In genomic region chr4:77959566-77960338, GRCh38 we compare ENCODE assay signal across 8 cellular contexts.
DNase-seq lines count a peak whose midpoint lies in the region; ATAC-seq and TF ChIP-seq lines count a peak whose summit lies in the region.

No MANE protein-coding gene starts in this region.

- ATAC-seq in HG02759 (IDR thresholded peaks at IDR 0.05; ENCODE audit: unreplicated experiment) (peak; percentile 43), left colon (peak; percentile 50), aorta (ENCODE audit: low FRiP score) (peak; percentile 56), GM18861 (IDR thresholded peaks at IDR 0.05; ENCODE audit: unreplicated experiment) (no peak)
- ATAC-seq in activated CD4-positive, CD25-positive, alpha-beta regulatory T cell treated with anti-CD3 and anti-CD28 coated beads, Interleukin-2, amount 50 U/mL, for 24 hours, result no peak

- DNase-seq in COR-L47 (lab: John Stamatoyannopoulos, UW) (peak; percentile 78), NCI-H460 (ENCODE audit: extremely low read depth, low read depth) (peak; percentile 42), brain microvascular endothelial cell (peak; percentile 9), left colon (no peak), aorta (no peak)

- H3K27ac ChIP-seq in brain microvascular endothelial cell, result no peak overlapping the region
- H3K27ac ChIP-seq in aorta (ENCODE audit: low read depth in 1 of 2, low read length in 2 of 2), result no peak overlapping the region

- H3K27me3 ChIP-seq in brain microvascular endothelial cell (replicated peaks) (no peaks in the 10 kb centered on the region), aorta (ENCODE audit: control insufficient read depth in 1 of 2, insufficient read depth in 2 of 2, low read length in 1 of 2) (no peaks in the 10 kb centered on the region)

- peak; percentile 40 for TF ChIP-seq CTCF in brain microvascular endothelial cell (IDR thresholded peaks at IDR 0.05; ENCODE audit: low read depth, low read length, missing control alignments)

- in situ Hi-C loops in brain microvascular endothelial cell (cut with HindIII; ENCODE audit: low pct_ligation_motif_present, low sequenced_read_pairs), result no loop called here

- H3K4me3 ChIP-seq in brain microvascular endothelial cell (ENCODE audit: low read depth, low read length) (no peak overlapping the region), aorta (ENCODE audit: low read length in 2 of 2) (peak overlapping the region; percentile 3 to 26)

- H3K9me3 ChIP-seq in aorta (ENCODE audit: control insufficient read depth, low read length), result no peaks in the 10 kb centered on the region

- intact Hi-C loops in left colon (cut with DNase I, micrococcal nuclease) (loop anchor here in 1 of 2 donors (10.0 kb wide), 1 partner anchor 555 kb away; no protein-coding TSS in a partner anchor), aorta (cut with DNase I) (loop anchor here (10.0 kb wide), 2 partner anchors 555 to 565 kb away; no protein-coding TSS in a partner anchor)

- no peaks in the 10 kb centered on the region for H3K4me1 ChIP-seq in aorta (ENCODE audit: control insufficient read depth in 1 of 2, insufficient read depth in 2 of 2, low read length in 2 of 2)

- H3K36me3 ChIP-seq in brain microvascular endothelial cell (replicated peaks), result no peaks in the 10 kb centered on the region
- no peaks in the 10 kb centered on the region for H3K36me3 ChIP-seq in aorta (ENCODE audit: control insufficient read depth in 1 of 2, insufficient read depth in 2 of 2, low read length in 1 of 2)

- 36 to 38% methylated on average over 6 of the region's 6 CpGs for WGBS in aorta, 2 donors

Comparison
In these comparisons a context has a peak if more than half of its experiments do, and no peak if none do; other contexts are left out.
1. DNase-seq: peak in COR-L47 (single experiment), NCI-H460 (single experiment) and brain microvascular endothelial cell (single experiment); none in left colon (0 of 2) and aorta (0 of 2).
2. ATAC-seq: peak in HG02759 (single experiment), left colon (single experiment) and aorta (single experiment); none in GM18861 (single experiment) and activated CD4-positive, CD25-positive, alpha-beta regulatory T cell treated with anti-CD3 and anti-CD28 coated beads, Interleukin-2, amount 50 U/mL, for 24 hours (0 of 2).